ENCODE assay signal across 12 cellular contexts in genomic region chr10:49160110-49160509, GRCh38. TPM values are rescaled to one million over a fixed set of nuclear protein-coding genes. Genes with fewer than 3 reads are reported as not detected.
"Had no signal": no experiment of that assay in that cellular context is flagged by ENCODE, and none has a peak within 500 bp of the region (broad histone marks: within the 10 kb centered on the region; RNA-seq: fewer than 3 reads in every experiment).

No MANE protein-coding gene starts in this region.

- FAIRE-seq: H1, H54 had no signal

- H2AFZ ChIP-seq: GM23248, GM23338 had no signal

- H3K27ac ChIP-seq: GM23248 had no signal

- H3K9me3 Mint-ChIP-seq: HFFc6 had no signal

- H3K9me3 ChIP-seq: HAP-1 had no signal

- H3K4me1 ChIP-seq: HAP-1 had no signal

- DNase-seq: GM23248, GOT3, H7, H9, HCEC 1CT, HFFc6 had no signal

- ATAC-seq: GM23338, HCT116 had no signal

- H3K4me2 ChIP-seq: GM23338 had no signal

- H3K9ac ChIP-seq: GM23248 had no signal

- H3K27ac Mint-ChIP-seq: GM23338, HFFc6 had no signal

- H3K4me3 ChIP-seq: GM23248, GM23338, HAP-1 had no signal

- H3K36me3 ChIP-seq: HAP-1 had no signal

- H3K4me3 Mint-ChIP-seq: GM23338, H9, HFFc6 had no signal

RNA-seq across cellular contexts. Expression of gene FAM170B, which starts 26.3 kb away (rescaled TPM):
- total RNA-seq: GM23248, GM23338, H1, H4, H7, H9, HFFc6 had no signal
- polyA plus RNA-seq: GM23248, GM23338, H1 had no signal

RNA-seq across cellular contexts. Expression of gene TMEM273, which starts 28.1 kb away (rescaled TPM):
- total RNA-seq: GM23248, GM23338, H1, H7, H9, HFFc6 had no signal
- polyA plus RNA-seq: GM23248, GM23338, H1 had no signal
